In genomic region chr9:129888085-129888808, GRCh38 we compare ENCODE assay signal across 8 cellular contexts. TPM values are rescaled to one million over a fixed set of nuclear protein-coding genes. Genes with fewer than 3 reads are reported as not detected.
DNase-seq lines count a peak whose midpoint lies in the region; ATAC-seq, FAIRE-seq and TF ChIP-seq lines count a peak whose summit lies in the region.

No MANE protein-coding gene starts in this region.

- no peak for TF ChIP-seq CTCF in GM13977 (IDR thresholded peaks at IDR 0.05; ENCODE audit: extremely low read depth, insufficient read depth, missing control alignments)

- H3K36me3 Mint-ChIP-seq in activated T-cell treated with anti-CD3 and anti-CD28 coated beads, Interleukin-2, amount 50 U/mL, for 4 hours (ENCODE audit: insufficient read depth), result peaks cover 16% of the 10 kb centered on the region

- peaks cover 90% of the 10 kb centered on the region for H3K4me1 Mint-ChIP-seq in activated T-cell treated with anti-CD3 and anti-CD28 coated beads, Interleukin-2, amount 50 U/mL, for 4 hours (ENCODE audit: low read depth)

- in situ Hi-C loops in GM13977 (cut with MboI; ENCODE audit: low pct_unique_long_range_greater_than_20kb, low sequenced_read_pairs, unreplicated experiment), result no loop called here

- ATAC-seq in HG02642 (IDR thresholded peaks at IDR 0.05; ENCODE audit: poor library complexity, unreplicated experiment), result peak; percentile 63
- peak; percentile 58 to 59 for ATAC-seq in activated T-cell treated with anti-CD3 and anti-CD28 coated beads, Interleukin-2, amount 50 U/mL, for 4 hours
- ATAC-seq in left lobe of liver, result no peak

- DNase-seq in GM13977 (ENCODE audit: low spot score) (peak; percentile 81), NOMO-1 treated with dmso at 0.1 percent for 144 hours (lab: John Stamatoyannopoulos, UW; ENCODE audit: unreplicated experiment) (peak; percentile 96), left lobe of liver (ENCODE audit: low spot score) (peak; percentile 65), RCC 7860 (ENCODE audit: low spot score) (no peak), NCI-H446 (lab: John Stamatoyannopoulos, UW) (no peak)
- DNase-seq in activated T-cell treated with anti-CD3 and anti-CD28 coated beads, Interleukin-2, amount 50 U/mL, for 4 hours, result peak; percentile 84
- DNase-seq in stimulated activated CD8-positive, alpha-beta memory T cell treated with anti-CD3 and anti-CD28 coated beads, Interleukin-7, amount 100 ng/mL, for 1 hour (ENCODE audit: low read depth in 2 of 2), result peak; percentile 77 to 84

- FAIRE-seq in RCC 7860 (lab: Jason Lieb, UNC), result no peak

- no peaks in the 10 kb centered on the region for H3K27me3 Mint-ChIP-seq in activated T-cell treated with anti-CD3 and anti-CD28 coated beads, Interleukin-2, amount 50 U/mL, for 4 hours (ENCODE audit: low read depth)

- H3K4me3 Mint-ChIP-seq in activated T-cell treated with anti-CD3 and anti-CD28 coated beads, Interleukin-2, amount 50 U/mL, for 4 hours, result peak overlapping the region; percentile 81

- no peaks in the 10 kb centered on the region for H3K9me3 Mint-ChIP-seq in activated T-cell treated with anti-CD3 and anti-CD28 coated beads, Interleukin-2, amount 50 U/mL, for 4 hours

RNA-seq across cellular contexts. Expression of gene USP20, which starts 53.0 kb away (rescaled TPM):
- 10 to 100 TPM; 39.1 to 48.4 (median 47.0) TPM for total RNA-seq in activated T-cell treated with anti-CD3 and anti-CD28 coated beads, Interleukin-2, amount 50 U/mL, for 4 hours
- 16.7 TPM for total RNA-seq in left lobe of liver

RNA-seq across cellular contexts. Expression of gene C9orf78, which starts 53.2 kb away (rescaled TPM):
- total RNA-seq in activated T-cell treated with anti-CD3 and anti-CD28 coated beads, Interleukin-2, amount 50 U/mL, for 4 hours, result 10 to 100 TPM; 74.8 to 92.6 (median 76.2) TPM
- total RNA-seq in left lobe of liver, result 27.7 TPM

Comparison
In these comparisons a context has a peak if more than half of its experiments do, and no peak if none do; other contexts are left out.
1. DNase-seq: peak in GM13977 (single experiment), NOMO-1 treated with dmso at 0.1 percent for 144 hours (single experiment), activated T-cell treated with anti-CD3 and anti-CD28 coated beads, Interleukin-2, amount 50 U/mL, for 4 hours (single experiment), left lobe of liver (single experiment) and stimulated activated CD8-positive, alpha-beta memory T cell treated with anti-CD3 and anti-CD28 coated beads, Interleukin-7, amount 100 ng/mL, for 1 hour (2 of 2); none in RCC 7860 (single experiment) and NCI-H446 (0 of 2).